ENCODE assay signal across 14 cellular contexts in the genomic region with DNA sequence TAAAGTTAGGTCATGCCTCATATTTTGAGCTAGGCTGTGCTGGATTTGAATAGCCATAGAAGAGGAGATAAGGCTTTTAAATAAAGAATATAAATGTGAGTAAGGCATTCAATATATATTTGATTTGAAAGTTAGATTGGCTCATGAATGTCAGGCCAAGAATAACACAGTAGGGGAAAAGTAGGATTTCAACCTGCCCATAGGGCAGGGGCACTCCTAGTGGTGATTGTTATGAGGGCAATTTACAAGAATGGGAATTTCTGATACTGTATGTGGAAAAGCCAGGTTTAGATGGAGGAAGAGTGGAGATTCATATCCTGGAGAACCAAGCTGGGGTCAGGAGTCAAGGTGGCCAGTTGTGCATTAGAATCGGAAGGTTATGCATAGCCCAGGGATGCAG.
DNase-seq lines count a peak whose midpoint lies in the region; ATAC-seq, FAIRE-seq and TF ChIP-seq lines count a peak whose summit lies in the region.
"Had no signal": no experiment of that assay in that cellular context is flagged by ENCODE, and none has a peak within 500 bp of the region (broad histone marks: within the 10 kb centered on the region; RNA-seq: fewer than 3 reads in every experiment).

No MANE protein-coding gene starts in this region.

- TF ChIP-seq CTCF in OCI-LY3 (IDR thresholded peaks at IDR 0.05; ENCODE audit: low read depth, low read length) = peak; percentile 24; the same call in 1 of the 2 replicates
- TF ChIP-seq CTCF in H1 (IDR thresholded peaks at IDR 0.05; ENCODE audit: control extremely low read depth in 1 of 3, insufficient read depth in 1 of 3, low read depth in 1 of 3, low read length in 3 of 3) = peak in 2 of 3 experiments; percentile 26 to 57; a peak in 2 of 4 replicates
- TF ChIP-seq CTCF in osteocyte (IDR thresholded peaks at IDR 0.05) = peak; percentile 15

- H3K4me3 Mint-ChIP-seq in osteocyte (ENCODE audit: unreplicated experiment) = no peak overlapping the region

- ATAC-seq in HG03565 (IDR thresholded peaks at IDR 0.05; ENCODE audit: unreplicated experiment) = no peak
- ATAC-seq: psoas muscle had no signal

- TF ChIP-seq RAD21 in H1 (IDR thresholded peaks at IDR 0.05 in 1 of 2, conservative IDR thresholded peaks at IDR 0.05 in 1 of 2; ENCODE audit: low read depth in 2 of 2, low read length in 2 of 2) = peak; percentile 46 to 57

- POLR2A ChIA-PET in H1 (lab: Charles Lee; ENCODE audit: partially characterized antibody) = no interaction called here

- H3K27me3 ChIP-seq in OCI-LY3 (ENCODE audit: low read depth, low read length) (no peaks in the 10 kb centered on the region), H1 (replicated peaks in 1 of 4; ENCODE audit: control insufficient read depth in 3 of 4, extremely low read depth in 1 of 4, insufficient read depth in 3 of 4, low read length in 3 of 4) (no peaks in the 10 kb centered on the region)

- H2AFZ ChIP-seq in OCI-LY3 (ENCODE audit: low read depth, low read length) (no peak overlapping the region), H1 (ENCODE audit: low read length) (no peak overlapping the region)

- no peak overlapping the region for H3K23ac ChIP-seq in H1 (ENCODE audit: insufficient read length)

- no peak overlapping the region for H4K5ac ChIP-seq in H1 (ENCODE audit: insufficient read length, low read depth, low read length)

- no peak overlapping the region for H3K18ac ChIP-seq in H1 (ENCODE audit: extremely low read depth, low read length)

- H3K4me3 ChIP-seq in OCI-LY3 (ENCODE audit: low read length) (no peak overlapping the region), H1 (ENCODE audit: extremely low read depth in 1 of 4, insufficient read depth in 2 of 4, low read depth in 3 of 4, low read length in 4 of 4) (no peak overlapping the region)
- H3K4me3 ChIP-seq: psoas muscle had no signal

- H3K36me3 Mint-ChIP-seq in osteocyte (ENCODE audit: unreplicated experiment) = peaks cover 5% of the 10 kb centered on the region

- H3K27ac ChIP-seq in OCI-LY3 (ENCODE audit: low read length) = no peak overlapping the region
- no peak overlapping the region for H3K27ac ChIP-seq in H1 (ENCODE audit: low read depth, low read length)
- H3K27ac ChIP-seq: psoas muscle had no signal

- H3K9me3 Mint-ChIP-seq in osteocyte (ENCODE audit: unreplicated experiment) = peaks cover 27% of the 10 kb centered on the region

- no peak overlapping the region for H3K14ac ChIP-seq in H1 (ENCODE audit: insufficient read length)

- no peak overlapping the region for H2BK120ac ChIP-seq in H1 (replicated peaks; ENCODE audit: low read depth, low read length)

- H3K79me2 ChIP-seq in OCI-LY3 (ENCODE audit: low read length) (no peaks in the 10 kb centered on the region), H1 (ENCODE audit: control insufficient read depth in 1 of 2, insufficient read depth in 2 of 2, low read length in 2 of 2) (no peaks in the 10 kb centered on the region)

- 86% methylated on average over 1 of the region's 1 CpG; no CpG with 5 or more reads in 1 of the 2 experiments for WGBS in H1 (ENCODE audit: extremely low coverage in 1 of 2, insufficient coverage in 1 of 2, insufficient read length in 1 of 2, insufficient replicate concordance in 2 of 2, low coverage in 1 of 2, low lambda C conversion rate in 2 of 2, missing lambda C conversion rate in 1 of 2), 2 experiments

- TF ChIP-seq EP300 in H1 (IDR thresholded peaks at IDR 0.05; ENCODE audit: borderline replicate concordance in 1 of 2, low read depth in 2 of 2, low read length in 2 of 2) = no peak

- H3K27me3 Mint-ChIP-seq in osteocyte (ENCODE audit: unreplicated experiment) = no peaks in the 10 kb centered on the region

- no peak overlapping the region for H4K91ac ChIP-seq in H1 (replicated peaks; ENCODE audit: insufficient read length, low read length)

- H4K8ac ChIP-seq in H1 (ENCODE audit: extremely low read depth, insufficient read depth, low read length) = no peak overlapping the region

- no peak overlapping the region for H2BK15ac ChIP-seq in H1 (ENCODE audit: low read length)

- DNase-seq in NCI-H82 (lab: John Stamatoyannopoulos, UW) (peak; percentile 16), NCI-H82 treated with DMSO at 0.1 percent for 48 hours (lab: John Stamatoyannopoulos, UW; ENCODE audit: unreplicated experiment) (no peak), H1 (ENCODE audit: low read depth in 1 of 2, low spot score in 2 of 2) (no peak), osteocyte (ENCODE audit: extremely low spot score, unreplicated experiment) (no peak), NCI-H345 (lab: John Stamatoyannopoulos, UW) (no peak), NCI-H510A (lab: John Stamatoyannopoulos, UW) (no peak)
- DNase-seq: activated CD4-positive, alpha-beta T cell treated with anti-CD3 and anti-CD28 coated beads, Interleukin-2, amount 50 U/mL, for 1 hour; effector CD4-positive, alpha-beta T cell; kidney glomerular epithelial cell; NCI-H446; psoas muscle had no signal

- H3K4me1 Mint-ChIP-seq in osteocyte (ENCODE audit: unreplicated experiment) = no peaks in the 10 kb centered on the region

- no peak overlapping the region for H3K56ac ChIP-seq in H1 (replicated peaks; ENCODE audit: insufficient read length, low read depth, low read length)

- H3K9me3 ChIP-seq in OCI-LY3 (ENCODE audit: insufficient read depth, low read length) (no peaks in the 10 kb centered on the region), H1 (ENCODE audit: insufficient read depth in 2 of 2, low read depth in 1 of 2, low read length in 1 of 2) (no peaks in the 10 kb centered on the region)
- H3K9me3 ChIP-seq: psoas muscle had no signal

- H3K9ac ChIP-seq in OCI-LY3 (ENCODE audit: low read length) (no peak overlapping the region), H1 (replicated peaks in 1 of 4; ENCODE audit: extremely low read depth in 1 of 4, low read depth in 3 of 4, low read length in 3 of 4) (no peak overlapping the region)

- H3K4me2 ChIP-seq in OCI-LY3 (ENCODE audit: low read length) (no peak overlapping the region), H1 (ENCODE audit: insufficient read depth in 1 of 2, low read depth in 2 of 2, low read length in 2 of 2) (no peak overlapping the region)

- H3K4me1 ChIP-seq in OCI-LY3 (ENCODE audit: low read length) = no peaks in the 10 kb centered on the region
- peaks cover 0 to 2% (median 0%) of the 10 kb centered on the region in 4 experiments; a peak in 1 of 7 replicates for H3K4me1 ChIP-seq in H1 (replicated peaks in 1 of 4; ENCODE audit: control insufficient read depth in 3 of 4, insufficient read depth in 4 of 4, low read length in 3 of 4)
- H3K4me1 ChIP-seq: psoas muscle had no signal

- no peak for FAIRE-seq in H1 (lab: Jason Lieb, UNC)
- FAIRE-seq: A204.1 had no signal

- H2BK20ac ChIP-seq in H1 (ENCODE audit: low read length) = no peak overlapping the region

- H2BK5ac ChIP-seq in H1 (ENCODE audit: low read depth, low read length) = no peak overlapping the region

- H2BK12ac ChIP-seq in H1 (ENCODE audit: low read depth, low read length) = no peak overlapping the region

- no peaks in the 10 kb centered on the region for H3K23me2 ChIP-seq in H1 (ENCODE audit: low read depth, low read length)

- H3K36me3 ChIP-seq in OCI-LY3 (replicated peaks; ENCODE audit: low read depth, low read length) (peaks cover 14% of the 10 kb centered on the region), H1 (ENCODE audit: control insufficient read depth in 2 of 4, insufficient read depth in 4 of 4, low read length in 3 of 4) (peaks cover 0 to 2% (median 0%) of the 10 kb centered on the region in 4 experiments; a peak in 1 of 8 replicates)

- no peak overlapping the region for H3K27ac Mint-ChIP-seq in osteocyte (ENCODE audit: unreplicated experiment)

- H3K79me1 ChIP-seq in H1 (ENCODE audit: low read depth, low read length) = no peaks in the 10 kb centered on the region

- no peak overlapping the region for H3K4ac ChIP-seq in H1 (replicated peaks; ENCODE audit: insufficient read length, low read depth, low read length)

- CTCF ChIA-PET in H1 (lab: Charles Lee; ENCODE audit: partially characterized antibody) = interaction anchor here (0.6 to 2.7 kb wide), 4 partner anchors 9 to 267 kb away, joined by 3 to 10 read pairs (median 3); no protein-coding TSS in a partner anchor

- H4K20me1 ChIP-seq in OCI-LY3 (ENCODE audit: insufficient read depth, low read length) (no peaks in the 10 kb centered on the region), H1 (replicated peaks in 1 of 2; ENCODE audit: control insufficient read depth in 1 of 2, insufficient read depth in 2 of 2, low read length in 2 of 2) (no peaks in the 10 kb centered on the region)

- TF ChIP-seq POLR2A in H1 (IDR thresholded peaks at IDR 0.05; ENCODE audit: control extremely low read depth in 1 of 2, low read depth in 2 of 2, low read length in 2 of 2) = no peak

- H2AK5ac ChIP-seq in H1 (ENCODE audit: low read depth, low read length) = no peak overlapping the region

TF ChIP-seq in H1, 55 proteins besides CTCF, POLR2A, EP300 and RAD21:
- no peak for TF ChIP-seq BRCA1 (IDR thresholded peaks at IDR 0.05; ENCODE audit: low read depth, low read length)
- TF ChIP-seq KDM4A (IDR thresholded peaks at IDR 0.05; ENCODE audit: low read depth, low read length, severe bottlenecking) = no peak
- TF ChIP-seq CBX5 (IDR thresholded peaks at IDR 0.05; ENCODE audit: low read depth, low read length) = no peak
- TF ChIP-seq MAFK (IDR thresholded peaks at IDR 0.05; ENCODE audit: low read depth, low read length) = no peak
- no peak for TF ChIP-seq SUZ12 (IDR thresholded peaks at IDR 0.05; ENCODE audit: low read length)
- TF ChIP-seq SP2 (IDR thresholded peaks at IDR 0.05; ENCODE audit: low read length) = no peak
- no peak for TF ChIP-seq RNF2 (IDR thresholded peaks at IDR 0.05; ENCODE audit: borderline replicate concordance, low read depth, low read length, missing control alignments, poor library complexity, severe bottlenecking)
- TF ChIP-seq CHD1 (IDR thresholded peaks at IDR 0.05; ENCODE audit: low read depth, low read length) = no peak
- TF ChIP-seq RXRA (IDR thresholded peaks at IDR 0.05; ENCODE audit: insufficient read depth, low read depth, low read length) = no peak
TF ChIP-seq in H1: peak in this region for 0.
